Comparison of ENCODE assay signal across 8 cellular contexts in the genomic region with DNA sequence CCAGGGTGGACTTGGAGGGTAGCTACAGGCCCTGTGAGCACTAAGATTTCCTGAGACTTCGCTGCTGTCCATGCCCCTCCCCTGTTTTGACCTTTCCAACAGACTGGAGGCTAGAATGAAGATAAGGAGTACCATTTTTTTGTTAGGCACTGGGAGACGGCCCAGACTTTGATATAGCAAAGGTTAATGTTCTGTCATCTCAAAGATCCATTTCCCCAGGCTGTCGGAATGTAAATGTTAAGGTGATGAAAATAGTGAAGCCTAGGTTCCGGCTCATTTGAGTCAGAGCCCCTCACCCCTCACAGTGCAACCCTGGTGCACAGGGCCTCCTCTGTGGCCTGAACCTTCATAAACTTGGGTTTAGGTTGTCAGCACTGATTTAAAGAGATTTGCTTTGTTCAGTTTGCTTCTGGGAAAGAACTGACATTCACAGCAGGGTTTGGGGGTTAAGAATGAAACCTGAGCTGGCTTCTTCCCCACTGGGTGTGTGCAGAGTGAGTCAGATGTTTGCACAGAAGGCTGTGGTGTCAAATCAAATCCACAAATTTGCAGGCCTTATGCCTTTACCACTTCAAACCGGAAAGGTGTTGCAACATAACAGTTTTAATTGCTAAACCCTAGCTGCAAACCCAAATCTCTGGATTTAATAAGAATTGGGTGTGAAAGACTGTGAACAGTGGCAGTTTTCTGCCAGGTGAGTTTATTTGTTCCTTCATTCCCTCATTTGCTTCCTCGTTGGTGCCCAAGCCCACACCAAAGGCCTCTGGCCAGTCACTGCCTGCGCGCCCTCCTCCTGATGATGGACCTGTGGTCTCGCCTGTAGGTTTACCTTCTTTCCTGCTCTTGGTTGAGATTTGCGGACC. TPM values are rescaled to one million over a fixed set of nuclear protein-coding genes. Genes with fewer than 3 reads are reported as not detected.
DNase-seq lines count a peak whose midpoint lies in the region; ATAC-seq and TF ChIP-seq lines count a peak whose summit lies in the region.

No MANE protein-coding gene starts in this region.

- POLR2A ChIA-PET in Caco-2 (lab: Charles Lee) (interaction anchor here (1.0 kb wide), 1 partner anchor 38 kb away, joined by 3 read pairs; no protein-coding TSS in a partner anchor), Panc1 (lab: Charles Lee) (no interaction called here)

- no peak overlapping the region; the same call in 1 of the 2 replicates for H3K27ac ChIP-seq in HUES6 (ENCODE audit: low read depth, low read length)
- H3K27ac ChIP-seq in Panc1 (ENCODE audit: low read length): peak overlapping the region; percentile 92

- ATAC-seq in Panc1: peak; percentile 97

- H3K4me1 ChIP-seq in Caco-2: peaks cover 35% of the 10 kb centered on the region
- peaks cover 30% of the 10 kb centered on the region for H3K4me1 ChIP-seq in HUES6 (ENCODE audit: control insufficient read depth, insufficient read depth, low read length)
- peaks cover 29% of the 10 kb centered on the region for H3K4me1 ChIP-seq in Panc1 (ENCODE audit: control insufficient read depth, insufficient read depth, low read length)

- TF ChIP-seq CTCF in Caco-2 (IDR thresholded peaks at IDR 0.05; ENCODE audit: insufficient read depth in 1 of 2, low read depth in 1 of 2, low read length in 1 of 2, severe bottlenecking in 1 of 2, unreplicated experiment in 1 of 2): no peak
- TF ChIP-seq CTCF in Panc1 (IDR thresholded peaks at IDR 0.05): no peak
- no peak for TF ChIP-seq CTCF in kidney epithelial cell (IDR thresholded peaks at IDR 0.05; ENCODE audit: insufficient read depth, low read length, poor library complexity, severe bottlenecking)

- DNase-seq in Caco-2: peak; percentile 78 to 86
- peak; percentile 60 for DNase-seq in Panc1 (ENCODE audit: low read depth, low spot score)
- peak; percentile 92 for DNase-seq in amniotic epithelial cell (ENCODE audit: low read depth)
- peak; percentile 92 for DNase-seq in kidney epithelial cell (ENCODE audit: low read depth)
- DNase-seq in stimulated activated CD8-positive, alpha-beta memory T cell treated with anti-CD3 and anti-CD28 coated beads, Interleukin-2, amount 100 ng/mL, for 48 hours (ENCODE audit: low read depth in 2 of 2): peak; percentile 14 to 50
- no peak for DNase-seq in OCI-M2 (lab: John Stamatoyannopoulos, UW; ENCODE audit: unreplicated experiment)
- no peak for DNase-seq in pons (ENCODE audit: low spot score)

- CTCF ChIA-PET in Caco-2 (lab: Charles Lee): interaction anchor here (1.2 kb wide), 1 partner anchor 165 kb away, joined by 3 read pairs; a partner anchor contains a TSS
- CTCF ChIA-PET in Panc1 (lab: Charles Lee): no interaction called here

- no peak overlapping the region for H3K4me3 ChIP-seq in Caco-2 (ENCODE audit: low read depth, low read length)
- no peak overlapping the region for H3K4me3 ChIP-seq in HUES6 (ENCODE audit: low read depth, low read length)
- H3K4me3 ChIP-seq in Panc1 (ENCODE audit: low read depth in 2 of 2, low read length in 2 of 2): no peak overlapping the region
- H3K4me3 ChIP-seq in kidney epithelial cell (ENCODE audit: low read depth, low read length): no peak overlapping the region

- peaks cover 14% of the 10 kb centered on the region for H3K4me1 Mint-ChIP-seq in Caco-2 (ENCODE audit: low read depth, unreplicated experiment)

- no peak overlapping the region for H3K4me3 Mint-ChIP-seq in Caco-2 (ENCODE audit: unreplicated experiment)

- H3K36me3 Mint-ChIP-seq in Caco-2 (ENCODE audit: insufficient read depth, unreplicated experiment): no peaks in the 10 kb centered on the region

- intact Hi-C loops in Caco-2 (cut with micrococcal nuclease; ENCODE audit: unreplicated experiment) (loop anchor here (2.0 kb wide), 2 partner anchors 20 to 66 kb away; a partner anchor contains a TSS), Panc1 (cut with micrococcal nuclease; ENCODE audit: unreplicated experiment) (no loop called here)

- H3K27me3 ChIP-seq in Caco-2 (replicated peaks; ENCODE audit: control insufficient read depth, insufficient read depth, low read length): no peaks in the 10 kb centered on the region
- no peaks in the 10 kb centered on the region for H3K27me3 ChIP-seq in HUES6 (ENCODE audit: control insufficient read depth, insufficient read depth, low read length)
- H3K27me3 ChIP-seq in Panc1 (ENCODE audit: control insufficient read depth, insufficient read depth, low read length): no peaks in the 10 kb centered on the region
- H3K27me3 ChIP-seq in kidney epithelial cell (ENCODE audit: control insufficient read depth, insufficient read depth, low read length): no peaks in the 10 kb centered on the region

- peak overlapping the region; percentile 32 for H3K9ac ChIP-seq in HUES6 (ENCODE audit: low read length)

- BruUV-seq in Caco-2 (replicated peaks; lab: Mats Ljungman, UMichigan): TSS peak; percentile 55
- no TSS peak for BruUV-seq in Panc1 (replicated peaks; lab: Mats Ljungman, UMichigan)

- no peaks in the 10 kb centered on the region for H3K36me3 ChIP-seq in Caco-2 (ENCODE audit: control insufficient read depth, insufficient read depth, low read length)
- H3K36me3 ChIP-seq in HUES6 (ENCODE audit: control insufficient read depth, insufficient read depth, low read length): no peaks in the 10 kb centered on the region
- no peaks in the 10 kb centered on the region for H3K36me3 ChIP-seq in Panc1 (ENCODE audit: control insufficient read depth, insufficient read depth, low read length)
- no peaks in the 10 kb centered on the region for H3K36me3 ChIP-seq in kidney epithelial cell (ENCODE audit: control insufficient read depth, insufficient read depth, low read length)

- no peaks in the 10 kb centered on the region for H3K27me3 Mint-ChIP-seq in Caco-2 (ENCODE audit: insufficient read depth, unreplicated experiment)

- no peaks in the 10 kb centered on the region for H3K9me3 ChIP-seq in Caco-2
- H3K9me3 ChIP-seq in HUES6 (ENCODE audit: control insufficient read depth, insufficient read depth, low read depth, low read length): no peaks in the 10 kb centered on the region
- no peaks in the 10 kb centered on the region for H3K9me3 ChIP-seq in Panc1 (ENCODE audit: control insufficient read depth, insufficient read depth, low read depth, low read length)

- H3K27ac Mint-ChIP-seq in Caco-2 (ENCODE audit: unreplicated experiment): peak overlapping the region; percentile 73

- in situ Hi-C loops in Panc1 (cut with HindIII; ENCODE audit: low pct_unique_long_range_greater_than_20kb, low sequenced_read_pairs): no loop called here

- no peaks in the 10 kb centered on the region for H3K9me3 Mint-ChIP-seq in Caco-2 (ENCODE audit: unreplicated experiment)

RNA-seq across cellular contexts. Expression of a gene that starts 20.6 kb away (rescaled TPM):
- total RNA-seq in Caco-2 (2022) (9.2 and 9.8 TPM in 2 replicates), Panc1 (2021; ENCODE audit: unreplicated experiment) (18.3 TPM), kidney epithelial cell (6.5 and 7.6 TPM in 2 replicates)
- 16.8 TPM for polyA plus RNA-seq in Panc1 (2012; ENCODE audit: insufficient read length)

RNA-seq across cellular contexts. Expression of a gene that starts 37.6 kb away (rescaled TPM):
- total RNA-seq in Caco-2 (2022) (81.8 and 89.8 TPM in 2 replicates), Panc1 (2021; ENCODE audit: unreplicated experiment) (66.6 TPM), kidney epithelial cell (58.2 and 62.8 TPM in 2 replicates)
- polyA plus RNA-seq in Panc1 (2012; ENCODE audit: insufficient read length): 67.2 TPM

Comparison
In these comparisons a context has a peak if more than half of its experiments do, and no peak if none do; other contexts are left out.
1. DNase-seq: peak in Caco-2 (2 of 2), Panc1 (single experiment), amniotic epithelial cell (single experiment), kidney epithelial cell (single experiment) and stimulated activated CD8-positive, alpha-beta memory T cell treated with anti-CD3 and anti-CD28 coated beads, Interleukin-2, amount 100 ng/mL, for 48 hours (2 of 2); none in OCI-M2 (single experiment) and pons (single experiment).